Comparison of ENCODE assay signal across 14 cellular contexts in the genomic region with DNA sequence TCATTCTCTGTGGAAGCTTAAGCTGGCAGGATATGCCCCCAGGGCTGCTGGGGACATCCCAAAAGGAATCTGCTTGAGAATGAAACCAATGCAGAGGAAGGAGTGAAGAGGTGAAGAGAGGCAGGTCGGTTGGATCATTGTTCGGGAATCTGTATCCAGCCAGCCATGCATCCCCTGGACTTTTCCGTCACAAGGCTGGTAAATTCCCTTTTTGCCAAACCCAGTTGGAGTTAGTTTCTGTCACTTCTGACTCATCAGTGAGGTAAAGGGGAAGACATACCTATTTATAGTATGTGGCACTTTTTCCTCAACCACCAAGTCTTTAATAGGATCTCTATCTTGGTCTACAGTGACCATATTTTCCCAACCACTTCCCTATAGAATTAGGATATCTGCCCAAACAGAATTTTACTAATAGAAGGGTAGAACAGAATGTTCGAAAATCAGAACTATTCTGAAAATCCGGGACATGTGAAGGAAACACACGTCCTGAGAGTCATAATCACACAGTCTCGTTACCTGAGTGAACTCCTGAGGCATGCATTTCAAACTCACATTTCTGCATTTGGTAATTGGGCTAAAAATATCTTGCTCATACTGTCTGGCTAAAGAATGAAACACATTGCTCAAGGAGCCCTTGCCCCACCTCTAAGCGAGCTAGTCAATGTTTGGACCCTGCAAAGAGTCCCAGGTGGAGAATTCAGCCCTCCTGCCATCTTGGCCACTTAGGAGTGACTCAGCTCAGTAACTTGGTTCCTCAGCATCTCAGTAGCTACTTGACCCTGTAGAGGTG.
A peak's percentile ranks its signal among the peaks of the same experiment; 100 is the strongest.
DNase-seq lines count a peak whose midpoint lies in the region; ATAC-seq and TF ChIP-seq lines count a peak whose summit lies in the region.
"Had no signal": no experiment of that assay in that cellular context is flagged by ENCODE, and none has a peak within 500 bp of the region (broad histone marks: within the 10 kb centered on the region; RNA-seq: fewer than 3 reads in every experiment).

No MANE protein-coding gene starts in this region.

- no peaks in the 10 kb centered on the region for H4K20me1 ChIP-seq in smooth muscle cell (ENCODE audit: low read depth)

- in situ Hi-C loops in KBM-7 (cut with MboI; ENCODE audit: low pct_unique_long_range_greater_than_20kb, low sequenced_read_pairs) = no loop called here

- H3K36me3 ChIP-seq in adipocyte (ENCODE audit: control insufficient read depth, insufficient read depth, low read length, severe bottlenecking) (no peaks in the 10 kb centered on the region), smooth muscle cell (ENCODE audit: low read depth) (no peaks in the 10 kb centered on the region)

- no peaks in the 10 kb centered on the region for H3K27me3 ChIP-seq in adipocyte (replicated peaks; ENCODE audit: control insufficient read depth, insufficient read depth, low read length)
- H3K27me3 ChIP-seq in smooth muscle cell (ENCODE audit: low read depth) = no peaks in the 10 kb centered on the region
- H3K27me3 ChIP-seq: tibial artery had no signal

- H3K9me3 ChIP-seq in adipocyte (ENCODE audit: control insufficient read depth, low read length) (no peaks in the 10 kb centered on the region), smooth muscle cell (replicated peaks; ENCODE audit: low read depth) (no peaks in the 10 kb centered on the region)
- H3K9me3 ChIP-seq: tibial artery had no signal

- peaks cover 8% of the 10 kb centered on the region for H3F3A ChIP-seq in smooth muscle cell (ENCODE audit: low read depth)

- peak overlapping the region; percentile 80 for H3K27ac ChIP-seq in smooth muscle cell (ENCODE audit: low read depth)
- H3K27ac ChIP-seq: tibial artery had no signal

- H3K4me3 ChIP-seq in adipocyte (ENCODE audit: low read length) = no peak overlapping the region
- no peak overlapping the region for H3K4me3 ChIP-seq in foreskin fibroblast (ENCODE audit: low read depth in 1 of 2, low read length in 2 of 2)
- H3K4me3 ChIP-seq in smooth muscle cell = no peak overlapping the region
- H3K4me3 ChIP-seq: lung, tibial artery had no signal

- no peaks in the 10 kb centered on the region for H3K79me2 ChIP-seq in smooth muscle cell (ENCODE audit: low read depth)

- ATAC-seq in Right ventricle myocardium inferior (peak; percentile 31), left cardiac atrium (no peak), HG03095 (IDR thresholded peaks at IDR 0.05; ENCODE audit: unreplicated experiment) (no peak)
- ATAC-seq: activated naive CD4-positive, alpha-beta T cell treated with anti-CD3 and anti-CD28 coated beads, Interleukin-2, amount 50 U/mL, for 72 hours had no signal

- H3K4me1 ChIP-seq in adipocyte (ENCODE audit: control insufficient read depth, insufficient read depth, low read length) (no peaks in the 10 kb centered on the region), smooth muscle cell (ENCODE audit: low read depth) (peaks cover 6% of the 10 kb centered on the region)

- no peak overlapping the region for H2AFZ ChIP-seq in smooth muscle cell (ENCODE audit: low read depth)

- WGBS in smooth muscle cell (ENCODE audit: low lambda C conversion rate) = 46% methylated on average over 8 of the region's 8 CpGs

- H3K4me2 ChIP-seq in smooth muscle cell = peak overlapping the region; percentile 18

- TF ChIP-seq CTCF in foreskin fibroblast (IDR thresholded peaks at IDR 0.05; ENCODE audit: low read depth, low read length) = no peak
- TF ChIP-seq CTCF in smooth muscle cell (IDR thresholded peaks at IDR 0.05; ENCODE audit: borderline replicate concordance, insufficient read depth, poor library complexity, severe bottlenecking) = no peak

- DNase-seq in Right ventricle myocardium inferior (ENCODE audit: missing footprints) (no peak), left cardiac atrium (no peak), adipocyte (ENCODE audit: low read depth) (peak; percentile 33), foreskin fibroblast (peak; percentile 41 to 56), smooth muscle cell (lab: John Stamatoyannopoulos, UW; ENCODE audit: unreplicated experiment) (no peak), KBM-7 (no peak)
- DNase-seq in activated CD4-positive, alpha-beta T cell treated with anti-CD3 and anti-CD28 coated beads for 4 hours = no peak
- DNase-seq: 8988T, MV-4-11, RPMI8226, tibial artery had no signal

- intact Hi-C loops in Right ventricle myocardium inferior (cut with DNase I) (loop anchor here (10.0 kb wide), 1 partner anchor 443 kb away; no protein-coding TSS in a partner anchor), left cardiac atrium (cut with DNase I) (no loop called here)

- H3K9ac ChIP-seq in adipocyte (ENCODE audit: low read length) (no peak overlapping the region), smooth muscle cell (ENCODE audit: low read depth) (peak overlapping the region; percentile 53)

Comparison
In these comparisons a context has a peak if more than half of its experiments do, and no peak if none do; other contexts are left out.
1. DNase-seq: peak in adipocyte (single experiment) and foreskin fibroblast (2 of 2); none in Right ventricle myocardium inferior (single experiment), left cardiac atrium (single experiment), smooth muscle cell (single experiment), activated CD4-positive, alpha-beta T cell treated with anti-CD3 and anti-CD28 coated beads for 4 hours (0 of 2) and KBM-7 (single experiment).